1 cellular context compared by ENCODE assay signal in the genomic region with DNA sequence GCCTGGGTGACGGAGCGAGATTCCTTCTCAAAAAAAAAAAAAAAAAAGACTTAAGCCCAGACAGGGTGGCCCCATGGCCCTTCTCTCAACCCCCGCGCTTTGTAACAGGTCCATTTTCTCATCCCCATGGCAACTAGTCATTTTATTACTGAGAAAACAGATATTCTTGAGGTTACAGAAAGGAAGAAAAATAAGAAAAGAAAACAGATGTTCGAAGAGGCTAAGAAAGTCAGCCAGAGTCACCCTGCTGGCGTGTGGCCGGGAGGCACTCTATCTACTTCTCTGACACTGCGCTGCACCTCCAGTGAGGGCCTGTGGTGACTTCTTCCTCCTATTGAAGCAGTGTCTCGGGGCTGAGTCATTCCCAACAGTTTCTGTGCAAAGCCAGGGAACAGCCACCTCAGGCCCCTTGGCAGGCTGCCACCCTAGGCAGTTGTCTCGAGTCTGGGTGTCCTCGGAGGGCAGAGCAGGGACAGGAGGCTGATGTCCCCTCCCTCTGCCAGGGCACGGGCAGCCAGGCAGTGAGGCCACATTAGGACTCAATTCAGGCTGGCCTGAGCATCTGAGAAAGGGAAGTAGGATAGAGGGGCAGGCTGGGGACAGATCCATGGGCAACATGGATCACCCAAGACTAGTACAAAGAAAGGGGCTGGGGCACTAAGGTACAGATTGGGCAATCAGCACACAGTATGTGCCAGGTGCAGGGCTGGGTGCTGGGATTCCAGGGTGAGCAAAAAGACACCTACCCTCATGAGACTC.
TF ChIP-seq lines count a peak whose summit lies in the region.

No MANE protein-coding gene starts in this region.

TF ChIP-seq in IMR-90, 13 proteins besides CTCF, POLR2A, EP300 and RAD21:
- TF ChIP-seq CHD1 (IDR thresholded peaks at IDR 0.05; ENCODE audit: low read depth, low read length), result no peak
- no peak for TF ChIP-seq CEBPB (IDR thresholded peaks at IDR 0.05; ENCODE audit: low read depth, low read length)
- TF ChIP-seq RFX5 (IDR thresholded peaks at IDR 0.05; ENCODE audit: low read depth, low read length), result no peak
- 0 out of 2 replicates have a peak, but pooled peaks have one; percentile 14 for TF ChIP-seq BHLHE40 (IDR thresholded peaks at IDR 0.05; ENCODE audit: low read depth, low read length)
